ENCODE assay signal across 8 cellular contexts in the genomic region with DNA sequence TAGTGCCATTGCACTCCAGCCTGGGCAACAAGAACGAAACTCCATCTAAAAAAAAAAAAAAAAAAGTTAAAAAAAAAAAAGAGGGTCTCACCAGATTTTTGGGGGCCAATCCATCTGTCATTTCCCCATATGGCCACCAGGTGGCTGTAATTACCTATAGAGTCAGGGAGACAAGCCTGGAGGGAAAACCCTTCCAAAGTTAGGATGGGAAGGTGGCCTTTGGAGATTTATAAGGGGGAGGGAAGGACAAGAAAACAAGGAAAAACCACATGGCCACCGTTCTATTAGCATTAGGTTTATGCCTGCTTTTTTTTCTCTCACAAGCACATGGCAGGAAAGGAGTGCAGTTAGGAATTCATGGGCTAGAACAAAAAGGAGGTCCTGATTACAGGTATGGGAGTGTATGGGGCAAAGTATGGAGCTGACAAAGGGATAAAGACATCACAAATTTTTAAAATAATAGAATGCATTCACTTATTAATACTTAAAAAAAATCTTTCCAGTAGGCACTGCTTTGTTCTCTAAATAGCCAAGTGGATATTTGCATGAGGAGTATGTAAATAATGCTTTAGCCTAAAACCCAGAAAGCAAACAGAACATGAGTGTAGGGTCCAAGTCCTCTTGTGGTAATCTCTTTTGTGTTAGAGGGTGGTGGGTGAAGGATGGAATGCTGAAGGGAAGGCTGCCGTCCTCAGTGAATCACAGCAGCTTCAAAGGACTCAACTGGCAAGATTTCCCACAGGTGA. TPM values are rescaled to one million over a fixed set of nuclear protein-coding genes. Genes with fewer than 3 reads are reported as not detected.
A peak's percentile ranks its signal among the peaks of the same experiment; 100 is the strongest.
DNase-seq lines count a peak whose midpoint lies in the region; ATAC-seq, FAIRE-seq and TF ChIP-seq lines count a peak whose summit lies in the region.

No MANE protein-coding gene starts in this region.

- H2BK120ac ChIP-seq in mesendoderm (ENCODE audit: low read depth, low read length), result no peak overlapping the region

- H3K4me1 ChIP-seq in CD8-positive, alpha-beta memory T cell (ENCODE audit: insufficient read depth, low read length), result peaks cover 17% of the 10 kb centered on the region
- H3K4me1 ChIP-seq in Peyer's patch (peaks cover 0 to 13% (median 2%) of the 10 kb centered on the region in 4 donors), mesendoderm (ENCODE audit: control insufficient read depth, low read depth, low read length) (peaks cover 5% of the 10 kb centered on the region)

- no peak overlapping the region for H4K8ac ChIP-seq in mesendoderm (ENCODE audit: low read depth, low read length)

- no peaks in the 10 kb centered on the region for H3K9me3 ChIP-seq in CD8-positive, alpha-beta memory T cell (ENCODE audit: low read length)
- no peaks in the 10 kb centered on the region for H3K9me3 ChIP-seq in Peyer's patch

- TF ChIP-seq CTCF in Peyer's patch (IDR thresholded peaks at IDR 0.05), result peak; percentile 71 to 87 (median 82)
- no peak for TF ChIP-seq CTCF in coronary artery (IDR thresholded peaks at IDR 0.05)

- POLR2A ChIA-PET in CD8-positive, alpha-beta memory T cell (lab: Charles Lee), result interaction anchor here (0.7 kb wide), 2 partner anchors 11 to 175 kb away, joined by 3 to 5 read pairs; no protein-coding TSS in a partner anchor

- TF ChIP-seq POLR2A in H54 (IDR thresholded peaks at IDR 0.05; ENCODE audit: low read depth, low read length), result no peak
- no peak for TF ChIP-seq POLR2A in Peyer's patch (IDR thresholded peaks at IDR 0.05)

- FAIRE-seq in H54 (lab: Jason Lieb, UNC), result no peak

- CTCF ChIA-PET in CD8-positive, alpha-beta memory T cell (lab: Charles Lee), result interaction anchor here (0.7 to 14.1 kb wide), 24 partner anchors 11 to 367 kb away, joined by 3 to 175 read pairs (median 4); a partner anchor contains a TSS

- H3K4me3 Mint-ChIP-seq in CD8-positive, alpha-beta memory T cell, result no peak overlapping the region

- H3K4me1 Mint-ChIP-seq in CD8-positive, alpha-beta memory T cell, result peaks cover 17 to 18% (median 17%) of the 10 kb centered on the region in 3 donors

- H3K27me3 Mint-ChIP-seq in CD8-positive, alpha-beta memory T cell, result no peaks in the 10 kb centered on the region

- no peak overlapping the region for H3K27ac ChIP-seq in CD8-positive, alpha-beta memory T cell (ENCODE audit: low read depth, low read length)
- no peak overlapping the region for H3K27ac ChIP-seq in Peyer's patch
- no peak overlapping the region for H3K27ac ChIP-seq in coronary artery
- H3K27ac ChIP-seq in mesendoderm (ENCODE audit: low read depth, low read length), result no peak overlapping the region

- H3K4me3 ChIP-seq in CD8-positive, alpha-beta memory T cell (ENCODE audit: low read length), result no peak overlapping the region
- H3K4me3 ChIP-seq in Peyer's patch, result no peak overlapping the region
- H3K4me3 ChIP-seq in coronary artery, result no peak overlapping the region
- H3K4me3 ChIP-seq in mesendoderm (ENCODE audit: low read length), result no peak overlapping the region

- no peaks in the 10 kb centered on the region for H3K79me2 ChIP-seq in mesendoderm (ENCODE audit: control insufficient read depth, insufficient read depth, low read length)

- H3K4me2 ChIP-seq in mesendoderm (ENCODE audit: low read length), result no peak overlapping the region

- H3K9ac ChIP-seq in mesendoderm (ENCODE audit: low read length), result no peak overlapping the region

- no peak overlapping the region for H2BK5ac ChIP-seq in mesendoderm (ENCODE audit: low read length)

- peak overlapping the region in 3 of 8 donors; percentile 12 to 58 (median 40) for H3K27ac Mint-ChIP-seq in CD8-positive, alpha-beta memory T cell

- ATAC-seq in GM18517 (IDR thresholded peaks at IDR 0.05; ENCODE audit: unreplicated experiment), result no peak
- no peak for ATAC-seq in GM18870 (IDR thresholded peaks at IDR 0.05; ENCODE audit: unreplicated experiment)

- peak in 4 of 5 donors; percentile 49 to 70 (median 60) for DNase-seq in CD8-positive, alpha-beta memory T cell
- peak; percentile 47 for DNase-seq in H54 (ENCODE audit: insufficient read length, low spot score)
- DNase-seq in Peyer's patch, result peak in 2 of 3 donors; percentile 55 to 73
- DNase-seq in coronary artery (ENCODE audit: low spot score), result peak; percentile 38
- peak; percentile 78 for DNase-seq in mesendoderm
- no peak for DNase-seq in central memory CD4-positive, alpha-beta T cell

- no peak overlapping the region for H3K4ac ChIP-seq in mesendoderm (ENCODE audit: low read depth, low read length)

- H2BK15ac ChIP-seq in mesendoderm (replicated peaks; ENCODE audit: low read depth), result no peak overlapping the region

- H3K79me1 ChIP-seq in mesendoderm (ENCODE audit: low read length), result peaks cover 6% of the 10 kb centered on the region

- no peak overlapping the region for H3K23ac ChIP-seq in mesendoderm (ENCODE audit: low read length)

- H3K56ac ChIP-seq in mesendoderm (ENCODE audit: low read length), result no peak overlapping the region

- no peak overlapping the region for H2AK5ac ChIP-seq in mesendoderm (ENCODE audit: low read length)

- H4K5ac ChIP-seq in mesendoderm (ENCODE audit: low read length), result no peak overlapping the region

- peaks cover 0 to 14% (median 5%) of the 10 kb centered on the region in 3 donors for H3K36me3 Mint-ChIP-seq in CD8-positive, alpha-beta memory T cell

- H3K18ac ChIP-seq in mesendoderm (ENCODE audit: low read length), result no peak overlapping the region

- no peaks in the 10 kb centered on the region for H3K36me3 ChIP-seq in CD8-positive, alpha-beta memory T cell (ENCODE audit: insufficient read depth, low read length)
- no peaks in the 10 kb centered on the region for H3K36me3 ChIP-seq in Peyer's patch
- H3K36me3 ChIP-seq in mesendoderm (ENCODE audit: control insufficient read depth, insufficient read depth, low read length), result no peaks in the 10 kb centered on the region

- WGBS in mesendoderm (ENCODE audit: extremely low coverage, insufficient coverage, low lambda C conversion rate), result no CpG with 5 or more reads among the region's 3 CpGs

- H3K27me3 ChIP-seq in CD8-positive, alpha-beta memory T cell (ENCODE audit: insufficient read depth, low read length, poor library complexity, severe bottlenecking), result no peaks in the 10 kb centered on the region
- H3K27me3 ChIP-seq in Peyer's patch (no peaks in the 10 kb centered on the region), mesendoderm (ENCODE audit: insufficient read depth, low read length, poor library complexity) (no peaks in the 10 kb centered on the region)

- H3K9me3 Mint-ChIP-seq in CD8-positive, alpha-beta memory T cell, result no peaks in the 10 kb centered on the region

RNA-seq across cellular contexts. Expression of a gene that starts 5.1 kb away (rescaled TPM):
- total RNA-seq in CD8-positive, alpha-beta memory T cell, result 10 to 100 TPM; 16.4 to 17.6 TPM
- 3.1 TPM for polyA plus RNA-seq in CD8-positive, alpha-beta memory T cell
- total RNA-seq in Peyer's patch, result 1 to 10 TPM; 3.3 to 5.1 (median 4.2) TPM
- 12.7 TPM for polyA plus RNA-seq in mesendoderm (2013, experiment 1 of 2)
- polyA plus RNA-seq in mesendoderm (2013, experiment 2 of 2), result 13.3 TPM

RNA-seq across cellular contexts. Expression of a gene that starts 5.5 kb away (rescaled TPM):
- total RNA-seq in CD8-positive, alpha-beta memory T cell, result 10 to 100 TPM; 58.2 to 65.0 TPM
- 162 TPM for polyA plus RNA-seq in CD8-positive, alpha-beta memory T cell
- total RNA-seq in Peyer's patch, result 10 to 100 TPM; 28.6 to 75.8 (median 47.8) TPM
- 35.8 TPM for polyA plus RNA-seq in mesendoderm (2013, experiment 1 of 2)
- 33.4 TPM for polyA plus RNA-seq in mesendoderm (2013, experiment 2 of 2)

RNA-seq across cellular contexts. Expression of a gene that starts 8.0 kb away (rescaled TPM):
- 1 to 10 TPM; 5.3 to 5.5 TPM for total RNA-seq in CD8-positive, alpha-beta memory T cell
- polyA plus RNA-seq in CD8-positive, alpha-beta memory T cell, result not detected
- total RNA-seq in Peyer's patch, result 10 to 100 TPM in 3 of 4 donors, 1 to 10 TPM in 1; 3.4 to 29.7 (median 12.9) TPM
- polyA plus RNA-seq in mesendoderm (2013, experiment 1 of 2), result 2.9 TPM
- polyA plus RNA-seq in mesendoderm (2013, experiment 2 of 2), result 2.3 TPM

RNA-seq across cellular contexts. Expression of a gene that starts 25.7 kb away (rescaled TPM):
- total RNA-seq in CD8-positive, alpha-beta memory T cell, result 100 to 1,000 TPM; 116 to 123 TPM
- polyA plus RNA-seq in CD8-positive, alpha-beta memory T cell, result 20.1 TPM
- 10 to 100 TPM; 36.1 to 99.9 (median 45.1) TPM for total RNA-seq in Peyer's patch
- 10.2 TPM for polyA plus RNA-seq in mesendoderm (2013, experiment 1 of 2)
- polyA plus RNA-seq in mesendoderm (2013, experiment 2 of 2), result 10.2 TPM

RNA-seq across cellular contexts. Expression of a gene that starts 28.8 kb away (rescaled TPM):
- 10 to 100 TPM; 84.2 to 89.7 TPM for total RNA-seq in CD8-positive, alpha-beta memory T cell
- polyA plus RNA-seq in CD8-positive, alpha-beta memory T cell, result 1.2 TPM
- 10 to 100 TPM; 32.1 to 45.6 (median 36.4) TPM for total RNA-seq in Peyer's patch
- 1.9 TPM for polyA plus RNA-seq in mesendoderm (2013, experiment 1 of 2)
- 1.8 TPM for polyA plus RNA-seq in mesendoderm (2013, experiment 2 of 2)
